In genomic region chr15:55917881-55918296, GRCh38 we compare ENCODE assay signal across 8 cellular contexts.
A peak's percentile ranks its signal among the peaks of the same experiment; 100 is the strongest.
DNase-seq lines count a peak whose midpoint lies in the region; ATAC-seq and TF ChIP-seq lines count a peak whose summit lies in the region.

No MANE protein-coding gene starts in this region.

- H3K4me1 ChIP-seq in cardiac muscle cell (ENCODE audit: low read depth) = no peaks in the 10 kb centered on the region

- no peaks in the 10 kb centered on the region for H3K36me3 ChIP-seq in cardiac muscle cell

- ATAC-seq in left lobe of liver (peak; percentile 78), HG02588 (IDR thresholded peaks at IDR 0.05; ENCODE audit: unreplicated experiment) (no peak), GM21447 (IDR thresholded peaks at IDR 0.05; ENCODE audit: unreplicated experiment) (no peak)

- H3K4me3 ChIP-seq in cardiac muscle cell = no peak overlapping the region

- H3K9me3 ChIP-seq in cardiac muscle cell (ENCODE audit: low read depth) = no peaks in the 10 kb centered on the region

- H3K27me3 ChIP-seq in cardiac muscle cell = no peaks in the 10 kb centered on the region

- intact Hi-C loops in cardiac septum (cut with DNase I) = no loop called here

- H3K27ac ChIP-seq in cardiac muscle cell = no peak overlapping the region

- TF ChIP-seq CTCF in cardiac muscle cell (IDR thresholded peaks at IDR 0.05; ENCODE audit: low read depth, low read length) = peak; percentile 72

- peak; percentile 35 to 88 for DNase-seq in cardiac muscle cell (ENCODE audit: low read depth in 1 of 2, low spot score in 1 of 2)
- DNase-seq in cardiac septum (ENCODE audit: low spot score) = no peak
- peak; percentile 44 for DNase-seq in NCI-H2227 (lab: John Stamatoyannopoulos, UW; ENCODE audit: unreplicated experiment)
- DNase-seq in brain pericyte (ENCODE audit: low read depth, low spot score) = peak; percentile 57
- no peak for DNase-seq in left lobe of liver (ENCODE audit: low spot score)
- no peak for DNase-seq in occipital lobe (lab: John Stamatoyannopoulos, UW)

Comparison
In these comparisons a context has a peak if more than half of its experiments do, and no peak if none do; other contexts are left out.
1. DNase-seq: peak in cardiac muscle cell (2 of 2), NCI-H2227 (single experiment) and brain pericyte (single experiment); none in cardiac septum (single experiment), left lobe of liver (single experiment) and occipital lobe (single experiment).